13 cellular contexts compared by ENCODE assay signal in the genomic region with DNA sequence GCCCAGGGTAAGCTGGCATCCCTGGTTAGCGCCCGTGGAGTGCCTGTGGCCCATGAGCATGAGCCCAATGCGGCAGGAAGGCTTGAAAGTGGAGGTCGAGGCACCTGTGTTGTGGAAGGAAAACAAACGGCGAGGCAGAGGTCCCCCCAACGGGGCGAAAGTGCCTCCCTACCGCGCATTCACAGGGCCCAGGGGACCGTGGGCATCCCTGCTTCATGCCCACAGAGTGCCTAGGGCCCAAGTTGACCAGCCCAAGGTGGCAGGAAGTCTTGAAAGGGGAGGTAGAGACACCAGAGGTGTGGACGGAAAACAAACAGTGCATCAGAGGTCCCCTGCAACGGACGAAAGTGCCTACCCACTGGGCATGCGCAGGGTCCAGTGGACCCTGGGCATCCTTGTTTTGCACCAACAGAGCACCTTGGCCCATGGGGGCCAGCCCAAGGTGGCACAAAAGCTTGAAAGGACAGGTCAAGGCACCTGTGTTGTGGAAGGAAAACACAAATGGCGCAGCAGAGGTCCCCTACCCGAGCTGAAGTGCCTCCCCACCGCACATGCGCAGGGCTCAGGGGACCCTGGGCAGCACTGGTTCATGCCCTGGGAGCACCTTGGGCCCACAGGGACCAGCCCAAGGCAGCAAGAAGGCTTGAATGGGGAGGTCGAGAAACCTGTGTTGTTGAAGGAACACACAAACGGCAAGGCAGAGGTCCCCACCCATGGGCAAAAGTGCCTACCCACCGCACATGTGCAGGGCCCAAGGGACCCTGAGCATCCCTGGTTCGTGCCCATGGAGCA.
DNase-seq lines count a peak whose midpoint lies in the region; ATAC-seq, FAIRE-seq and TF ChIP-seq lines count a peak whose summit lies in the region.
"Had no signal": no experiment of that assay in that cellular context is flagged by ENCODE, and none has a peak within 500 bp of the region (broad histone marks: within the 10 kb centered on the region; RNA-seq: fewer than 3 reads in every experiment).

No MANE protein-coding gene starts in this region.

- H3K4me3 ChIP-seq in kidney (ENCODE audit: low read length in 2 of 2) (no peak overlapping the region), tibial artery (no peak overlapping the region)

- H3K36me3 Mint-ChIP-seq in activated T-cell treated with anti-CD3 and anti-CD28 coated beads, Interleukin-2, amount 50 U/mL, for 4 hours (ENCODE audit: insufficient read depth), result no peaks in the 10 kb centered on the region

- H3K27me3 Mint-ChIP-seq in activated T-cell treated with anti-CD3 and anti-CD28 coated beads, Interleukin-2, amount 50 U/mL, for 4 hours (ENCODE audit: low read depth), result no peaks in the 10 kb centered on the region

- peaks cover 0 to 24% of the 10 kb centered on the region in 2 donors for H3K9me3 ChIP-seq in kidney (ENCODE audit: control insufficient read depth in 1 of 2, low read length in 2 of 2)
- peaks cover 0 to 61% (median 18%) of the 10 kb centered on the region in 3 donors for H3K9me3 ChIP-seq in tibial artery

- intact Hi-C loops in kidney (cut with DNase I) (no loop called here), tibial artery (cut with DNase I; ENCODE audit: low total_unique reads) (no loop called here)

- ATAC-seq in activated T-cell treated with anti-CD3 and anti-CD28 coated beads, Interleukin-2, amount 50 U/mL, for 4 hours, result no peak
- no peak for ATAC-seq in GM18870 (IDR thresholded peaks at IDR 0.05; ENCODE audit: unreplicated experiment)
- ATAC-seq: activated naive CD4-positive, alpha-beta T cell treated with anti-CD3 and anti-CD28 coated beads, Interleukin-2, amount 50 U/mL, for 72 hours; foreskin keratinocyte had no signal

- H3K27me3 ChIP-seq in tibial artery, result peaks cover 0 to 3% of the 10 kb centered on the region in 2 donors
- H3K27me3 ChIP-seq: foreskin keratinocyte had no signal

- TF ChIP-seq CTCF in kidney (IDR thresholded peaks at IDR 0.05; ENCODE audit: borderline replicate concordance, extremely low read depth, insufficient read depth) (no peak), tibial artery (IDR thresholded peaks at IDR 0.05) (no peak)

- no peak overlapping the region for H3K9ac ChIP-seq in kidney (ENCODE audit: low read length in 2 of 2)

- H3K27ac ChIP-seq in kidney (ENCODE audit: low read depth in 2 of 2, low read length in 2 of 2) (no peak overlapping the region), tibial artery (no peak overlapping the region)
- H3K27ac ChIP-seq: foreskin keratinocyte had no signal

- peaks cover 18% of the 10 kb centered on the region for H3K9me3 Mint-ChIP-seq in activated T-cell treated with anti-CD3 and anti-CD28 coated beads, Interleukin-2, amount 50 U/mL, for 4 hours

- H3K4me3 Mint-ChIP-seq in activated T-cell treated with anti-CD3 and anti-CD28 coated beads, Interleukin-2, amount 50 U/mL, for 4 hours, result no peak overlapping the region

- H3K4me1 Mint-ChIP-seq in activated T-cell treated with anti-CD3 and anti-CD28 coated beads, Interleukin-2, amount 50 U/mL, for 4 hours (ENCODE audit: low read depth), result no peaks in the 10 kb centered on the region

- peak; percentile 7 for DNase-seq in activated T-cell treated with anti-CD3 and anti-CD28 coated beads, Interleukin-2, amount 50 U/mL, for 1 hour
- no peak for DNase-seq in activated T-cell treated with anti-CD3 and anti-CD28 coated beads for 4 hours
- DNase-seq in activated T-cell treated with anti-CD3 and anti-CD28 coated beads, Interleukin-2, amount 50 U/mL, for 4 hours, result peak; percentile 1
- peak; percentile 43 for DNase-seq in kidney
- DNase-seq in tibial artery, result peak; percentile 9 to 34
- DNase-seq in A172 (ENCODE audit: low spot score), result no peak
- DNase-seq in NAMALWA (ENCODE audit: low spot score), result no peak
- DNase-seq: cortex of kidney, DND-41, foreskin keratinocyte, NCI-H510A had no signal

- no peaks in the 10 kb centered on the region for H3K4me1 ChIP-seq in kidney (ENCODE audit: control insufficient read depth in 1 of 2, insufficient read depth in 1 of 2, low read depth in 1 of 2, low read length in 2 of 2)
- no peaks in the 10 kb centered on the region for H3K4me1 ChIP-seq in tibial artery
- H3K4me1 ChIP-seq: foreskin keratinocyte had no signal

- FAIRE-seq in kidney (lab: Jason Lieb, UNC), result no peak

- H3K36me3 ChIP-seq in kidney (ENCODE audit: control insufficient read depth in 1 of 2, insufficient read depth in 2 of 2, low read length in 2 of 2), result no peaks in the 10 kb centered on the region
- no peaks in the 10 kb centered on the region for H3K36me3 ChIP-seq in tibial artery

Comparison
In these comparisons a context has a peak if more than half of its experiments do, and no peak if none do; other contexts are left out.
1. DNase-seq: peak in activated T-cell treated with anti-CD3 and anti-CD28 coated beads, Interleukin-2, amount 50 U/mL, for 1 hour (single experiment), activated T-cell treated with anti-CD3 and anti-CD28 coated beads, Interleukin-2, amount 50 U/mL, for 4 hours (single experiment), kidney (single experiment) and tibial artery (2 of 2); none in activated T-cell treated with anti-CD3 and anti-CD28 coated beads for 4 hours (single experiment), A172 (single experiment) and NAMALWA (single experiment).